In the genomic region with DNA sequence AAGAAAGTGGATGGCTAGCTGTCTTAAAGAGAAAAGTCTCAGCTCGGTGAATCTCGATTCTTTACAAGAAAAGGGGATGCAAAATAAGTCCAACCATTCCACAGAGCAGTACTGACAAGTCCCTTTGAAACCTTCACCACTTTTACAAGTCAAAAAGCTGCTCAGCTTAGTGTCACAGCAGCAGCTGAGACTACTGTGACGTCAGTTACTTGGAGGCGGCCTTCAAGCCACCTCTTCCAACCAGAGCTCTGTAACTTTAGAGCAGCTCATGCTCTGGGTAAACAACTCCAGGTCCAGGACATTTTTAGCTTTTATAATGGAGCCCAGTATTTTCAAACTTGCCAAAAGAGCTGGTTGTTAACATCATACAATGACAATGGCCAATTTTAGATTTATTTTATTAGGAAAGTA, we compare ENCODE assay signal across 8 cellular contexts. TPM values are rescaled to one million over a fixed set of nuclear protein-coding genes. Genes with fewer than 3 reads are reported as not detected.
DNase-seq lines count a peak whose midpoint lies in the region; ATAC-seq and TF ChIP-seq lines count a peak whose summit lies in the region.

TSS of gene KIAA0408 (minus strand) at position 159 of the 411 bp plus-strand sequence. CDS start 5,408 bp downstream, outside the sequence.

- no peaks in the 10 kb centered on the region for H3K36me3 ChIP-seq in ascending aorta

- no peaks in the 10 kb centered on the region for H3K27me3 Mint-ChIP-seq in Calu3 (ENCODE audit: unreplicated experiment)

- BruUV-seq in Calu3 (replicated peaks; lab: Mats Ljungman, UMichigan) = no TSS peak

- no peak for ATAC-seq in stimulated activated effector memory CD8-positive, alpha-beta T cell treated with anti-CD3 and anti-CD28 coated beads, Interleukin-12 subunit alpha, Interleukin-12 subunit beta, amount 100 ng/mL, for 72 hours
- ATAC-seq in GM21526 (IDR thresholded peaks at IDR 0.05; ENCODE audit: low FRiP score, unreplicated experiment) = no peak

- H3K27ac ChIP-seq in ascending aorta (peak within 1 kb of the TSS; percentile 65 to 79), RWPE1 (no peak within 1 kb of the TSS)

- CTCF ChIA-PET in Calu3 (lab: Charles Lee) (interaction anchor here (0.8 to 1.0 kb wide), 2 partner anchors 22 to 80 kb away, joined by 3 read pairs; no protein-coding TSS in a partner anchor), RWPE1 (lab: Yijun Ruan, JAX) (interaction anchor here (0.6 kb wide), 1 partner anchor 137 kb away, joined by 3 read pairs; no protein-coding TSS in a partner anchor)

- no peak within 1 kb of the TSS for H3K4me3 Mint-ChIP-seq in stimulated activated effector memory CD8-positive, alpha-beta T cell treated with anti-CD3 and anti-CD28 coated beads, Interleukin-12 subunit alpha, Interleukin-12 subunit beta, amount 100 ng/mL, for 72 hours
- H3K4me3 Mint-ChIP-seq in Calu3 (ENCODE audit: low read depth, unreplicated experiment) = no peak within 1 kb of the TSS

- no peaks in the 10 kb centered on the region for H3K9me3 Mint-ChIP-seq in stimulated activated effector memory CD8-positive, alpha-beta T cell treated with anti-CD3 and anti-CD28 coated beads, Interleukin-12 subunit alpha, Interleukin-12 subunit beta, amount 100 ng/mL, for 72 hours
- no peaks in the 10 kb centered on the region for H3K9me3 Mint-ChIP-seq in Calu3 (ENCODE audit: low read depth, unreplicated experiment)

- TF ChIP-seq CTCF in HFF-Myc (IDR thresholded peaks at IDR 0.05; ENCODE audit: low read depth, low read length, missing control alignments) (no peak), ascending aorta (IDR thresholded peaks at IDR 0.05) (no peak), Calu3 (IDR thresholded peaks at IDR 0.05; ENCODE audit: unreplicated experiment) (no peak), RWPE1 (conservative IDR thresholded peaks at IDR 0.05; ENCODE audit: low read depth) (no peak)

- peaks cover 0 to 4% of the 10 kb centered on the region in 2 donors for H3K4me1 ChIP-seq in ascending aorta

- H3K9me3 ChIP-seq in ascending aorta = no peaks in the 10 kb centered on the region

- H3K4me1 Mint-ChIP-seq in stimulated activated effector memory CD8-positive, alpha-beta T cell treated with anti-CD3 and anti-CD28 coated beads, Interleukin-12 subunit alpha, Interleukin-12 subunit beta, amount 100 ng/mL, for 72 hours = no peaks in the 10 kb centered on the region
- no peaks in the 10 kb centered on the region for H3K4me1 Mint-ChIP-seq in Calu3 (ENCODE audit: low read depth, unreplicated experiment)

- intact Hi-C loops in ascending aorta (cut with DNase I) = loop anchor here (2.0 kb wide), 1 partner anchor 116 kb away; the partner anchor contains the start of gene ECHDC1
- intact Hi-C loops in Calu3 (cut with micrococcal nuclease; ENCODE audit: unreplicated experiment) = no loop called here

- H3K27me3 ChIP-seq in ascending aorta = no peaks in the 10 kb centered on the region

- DNase-seq in HFF-Myc (ENCODE audit: extremely low read depth, low read depth) = no peak
- DNase-seq in ascending aorta (ENCODE audit: low spot score in 2 of 2) = peak in 1 of 2 donors; percentile 88
- peak; percentile 90 for DNase-seq in iris pigment epithelial cell (ENCODE audit: low read depth)
- no peak for DNase-seq in stimulated activated effector memory CD8-positive, alpha-beta T cell treated with anti-CD3 and anti-CD28 coated beads, Interleukin-12 subunit alpha, Interleukin-12 subunit beta, amount 100 ng/mL, for 72 hours (ENCODE audit: low spot score in 2 of 2)
- no peak for DNase-seq in GM19238 (ENCODE audit: insufficient read length, low spot score)
- DNase-seq in Calu3 = no peak
- no peak for DNase-seq in RWPE1 (ENCODE audit: low spot score)

- POLR2A ChIA-PET in RWPE1 (lab: Yijun Ruan, JAX; ENCODE audit: low non-redundant PET) = no interaction called here

- peaks cover 8% of the 10 kb centered on the region for H3K36me3 Mint-ChIP-seq in stimulated activated effector memory CD8-positive, alpha-beta T cell treated with anti-CD3 and anti-CD28 coated beads, Interleukin-12 subunit alpha, Interleukin-12 subunit beta, amount 100 ng/mL, for 72 hours
- H3K36me3 Mint-ChIP-seq in Calu3 (ENCODE audit: insufficient read depth, unreplicated experiment) = no peaks in the 10 kb centered on the region

- H3K4me3 ChIP-seq in HFF-Myc (replicated peaks; ENCODE audit: low read depth, low read length) (0 out of 2 replicates have a peak within 1 kb of the TSS, but pooled peaks have one; percentile 4), ascending aorta (peak within 1 kb of the TSS; percentile 40 to 55)

- peak within 1 kb of the TSS; percentile 48 for H3K27ac Mint-ChIP-seq in stimulated activated effector memory CD8-positive, alpha-beta T cell treated with anti-CD3 and anti-CD28 coated beads, Interleukin-12 subunit alpha, Interleukin-12 subunit beta, amount 100 ng/mL, for 72 hours
- H3K27ac Mint-ChIP-seq in Calu3 (ENCODE audit: unreplicated experiment) = no peak within 1 kb of the TSS

RNA-seq across cellular contexts. Expression of gene KIAA0408, which starts in this region (rescaled TPM):
- not detected for total RNA-seq in ascending aorta
- 0.31 and 0.91 TPM in 2 replicates for total RNA-seq in Calu3 (2022)
